In genomic region chr2:178700922-178701342, GRCh38 we compare ENCODE assay signal across 1 cellular context.
TF ChIP-seq lines count a peak whose summit lies in the region.

No MANE protein-coding gene starts in this region.

TF ChIP-seq in H1, 55 proteins besides CTCF, POLR2A, EP300 and RAD21 (continued from another document):
- TF ChIP-seq CHD7 (IDR thresholded peaks at IDR 0.05; ENCODE audit: insufficient replicate concordance, low read length) (peak; percentile 43), TEAD4 (IDR thresholded peaks at IDR 0.05; ENCODE audit: low read depth, low read length) (0 out of 2 replicates have a peak, but pooled peaks have one; percentile 37), TAF7 (optimal IDR thresholded peaks at IDR 0.05; ENCODE audit: borderline replicate concordance, low read depth, low read length) (no peak), CEBPB (IDR thresholded peaks at IDR 0.05; ENCODE audit: low read depth, low read length) (peak; percentile 96)
TF ChIP-seq in H1: peak in this region for 3.
